11 cellular contexts compared by ENCODE assay signal in genomic region chrX:121160987-121161386, GRCh38.
DNase-seq lines count a peak whose midpoint lies in the region; ATAC-seq and TF ChIP-seq lines count a peak whose summit lies in the region.
"Had no signal": no experiment of that assay in that cellular context is flagged by ENCODE, and none has a peak within 500 bp of the region (broad histone marks: within the 10 kb centered on the region; RNA-seq: fewer than 3 reads in every experiment).

No MANE protein-coding gene starts in this region.

- TF ChIP-seq CTCF in esophagus muscularis mucosa (IDR thresholded peaks at IDR 0.05) (no peak), PC-9 (conservative IDR thresholded peaks at IDR 0.05) (no peak)

- POLR2A ChIA-PET in PC-9 (lab: Charles Lee; ENCODE audit: unreplicated experiment) = no interaction called here

- no peak overlapping the region for H3K4me2 ChIP-seq in PC-9

- H3K27me3 ChIP-seq in esophagus muscularis mucosa = no peaks in the 10 kb centered on the region
- H3K27me3 ChIP-seq in PC-9 (ENCODE audit: insufficient read depth, low read depth) = no peaks in the 10 kb centered on the region
- H3K27me3 ChIP-seq: vagina had no signal

- ATAC-seq in GM19035 (IDR thresholded peaks at IDR 0.05; ENCODE audit: unreplicated experiment) (peak; percentile 81), HG02884 (IDR thresholded peaks at IDR 0.05; ENCODE audit: unreplicated experiment) (peak; percentile 77)
- ATAC-seq: left ventricle myocardium superior had no signal

- no peaks in the 10 kb centered on the region for H3F3A ChIP-seq in PC-9 (ENCODE audit: insufficient read depth, low read depth)

- H3K4me1 ChIP-seq in esophagus muscularis mucosa (no peaks in the 10 kb centered on the region), PC-9 (replicated peaks; ENCODE audit: insufficient read depth) (no peaks in the 10 kb centered on the region)
- H3K4me1 ChIP-seq: vagina had no signal

- BruUV-seq in PC-9 (replicated peaks; lab: Mats Ljungman, UMichigan) = no TSS peak

- no peaks in the 10 kb centered on the region for H3K79me2 ChIP-seq in PC-9 (ENCODE audit: low read depth)

- H3K9me3 ChIP-seq in esophagus muscularis mucosa (no peaks in the 10 kb centered on the region), PC-9 (ENCODE audit: insufficient read depth, low read depth) (no peaks in the 10 kb centered on the region)
- H3K9me3 ChIP-seq: vagina had no signal

- no peak overlapping the region for H3K4me3 ChIP-seq in esophagus muscularis mucosa
- H3K4me3 ChIP-seq in PC-9 = no peak overlapping the region
- H3K4me3 ChIP-seq: vagina had no signal

- TF ChIP-seq EP300 in esophagus muscularis mucosa (IDR thresholded peaks at IDR 0.05) = no peak

- no peak for TF ChIP-seq POLR2A in esophagus muscularis mucosa (IDR thresholded peaks at IDR 0.05; ENCODE audit: low read depth)

- 38% methylated on average over 4 of the region's 4 CpGs for WGBS in esophagus muscularis mucosa

- H3K9me2 ChIP-seq in PC-9 (ENCODE audit: insufficient read depth) = no peaks in the 10 kb centered on the region

- no peak overlapping the region for H3K27ac ChIP-seq in esophagus muscularis mucosa (replicated peaks in 1 of 4)
- H3K27ac ChIP-seq in PC-9 = no peak overlapping the region
- H3K27ac ChIP-seq: vagina had no signal

- H3K36me3 ChIP-seq in esophagus muscularis mucosa (no peaks in the 10 kb centered on the region), PC-9 (ENCODE audit: low read depth) (no peaks in the 10 kb centered on the region)
- H3K36me3 ChIP-seq: vagina had no signal

- H2AFZ ChIP-seq in PC-9 = no peak overlapping the region

- peak; percentile 39 for DNase-seq in COLO829 (ENCODE audit: low spot score)
- DNase-seq in RPMI7951 (ENCODE audit: low read depth) = peak; percentile 18
- DNase-seq in NCI-H526 (lab: John Stamatoyannopoulos, UW) = no peak
- no peak for DNase-seq in esophagus muscularis mucosa (ENCODE audit: extremely low spot score)
- DNase-seq in PC-9 = no peak
- DNase-seq in cerebellum (ENCODE audit: low spot score) = no peak
- DNase-seq: effector CD4-positive, alpha-beta T cell; left ventricle myocardium superior had no signal

- CTCF ChIA-PET in PC-9 (lab: Charles Lee) = no interaction called here

- no peaks in the 10 kb centered on the region for H4K20me1 ChIP-seq in PC-9 (ENCODE audit: insufficient read depth)

- intact Hi-C loops in esophagus muscularis mucosa (cut with DNase I) (no loop called here), PC-9 (cut with micrococcal nuclease; ENCODE audit: unreplicated experiment) (no loop called here)

Comparison
In these comparisons a context has a peak if more than half of its experiments do, and no peak if none do; other contexts are left out.
1. DNase-seq: peak in COLO829 (single experiment) and RPMI7951 (single experiment); none in NCI-H526 (0 of 2), esophagus muscularis mucosa (single experiment), PC-9 (0 of 2) and cerebellum (single experiment).